ENCODE assay signal across 8 cellular contexts in the genomic region with DNA sequence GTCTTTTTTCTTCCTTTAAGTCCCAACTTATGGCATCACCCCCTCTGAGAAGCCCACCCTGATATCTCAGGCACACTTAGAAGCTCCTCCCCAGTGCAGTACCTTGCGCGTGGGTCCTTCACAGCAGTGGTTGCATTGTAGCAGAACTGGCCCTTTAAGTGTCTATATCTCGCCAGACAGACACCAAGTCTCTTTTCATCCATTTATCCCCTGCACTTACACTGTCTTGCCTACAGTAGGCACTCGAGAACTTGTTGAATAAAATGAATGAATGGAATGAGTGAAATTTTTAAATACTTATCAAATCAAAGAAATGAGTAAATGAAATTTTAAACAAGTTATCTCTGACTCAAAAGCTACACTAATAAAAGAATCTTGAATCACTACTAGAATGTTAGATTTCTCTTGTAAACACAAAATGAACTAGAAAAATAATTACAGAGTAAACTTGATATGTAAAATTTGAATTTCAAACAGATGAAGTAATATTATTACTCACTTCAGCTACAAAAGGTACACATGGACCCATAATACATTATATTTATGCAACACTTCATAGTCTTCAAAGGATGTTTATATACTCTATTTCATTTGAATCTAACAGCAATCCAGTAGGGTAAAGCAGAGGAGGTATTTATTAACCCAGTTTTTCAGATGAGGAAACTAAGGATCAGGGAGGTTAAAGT. TPM values are rescaled to one million over a fixed set of nuclear protein-coding genes. Genes with fewer than 3 reads are reported as not detected.
DNase-seq lines count a peak whose midpoint lies in the region; ATAC-seq, FAIRE-seq and TF ChIP-seq lines count a peak whose summit lies in the region.

No MANE protein-coding gene starts in this region.

- peak; percentile 84 for FAIRE-seq in A204.1 (lab: Jason Lieb, UNC)
- no peak for FAIRE-seq in GM12891 (lab: Jason Lieb, UNC)

- TF ChIP-seq EP300 in gastroesophageal sphincter (IDR thresholded peaks at IDR 0.05): no peak

- no peak overlapping the region for H3K4me3 ChIP-seq in Peyer's patch
- H3K4me3 ChIP-seq in gastroesophageal sphincter: no peak overlapping the region

- H3K27ac ChIP-seq in Peyer's patch (no peak overlapping the region), gastroesophageal sphincter (no peak overlapping the region)

- no peaks in the 10 kb centered on the region for H3K9me3 ChIP-seq in Peyer's patch
- H3K9me3 ChIP-seq in gastroesophageal sphincter: no peaks in the 10 kb centered on the region

- 34 to 51% methylated on average over 4 of the region's 4 CpGs for WGBS in gastroesophageal sphincter (ENCODE audit: low coverage in 1 of 2), 2 donors

- H3K27me3 ChIP-seq in Peyer's patch (no peaks in the 10 kb centered on the region), gastroesophageal sphincter (no peaks in the 10 kb centered on the region)

- DNase-seq in GM12891 (ENCODE audit: insufficient read length, low spot score) (peak; percentile 25), Peyer's patch (peak in 1 of 3 donors; percentile 53), NCI-H2171 (lab: John Stamatoyannopoulos, UW) (no peak), OCI-M2 (lab: John Stamatoyannopoulos, UW; ENCODE audit: unreplicated experiment) (no peak)

- TF ChIP-seq POLR2A in GM12891 (IDR thresholded peaks at IDR 0.05; ENCODE audit: low read depth, low read length): no peak
- no peak for TF ChIP-seq POLR2A in Peyer's patch (IDR thresholded peaks at IDR 0.05)
- no peak for TF ChIP-seq POLR2A in gastroesophageal sphincter (IDR thresholded peaks at IDR 0.05)

- H3K36me3 ChIP-seq in Peyer's patch (no peaks in the 10 kb centered on the region), gastroesophageal sphincter (no peaks in the 10 kb centered on the region)

- ATAC-seq in gastroesophageal sphincter (no peak), HG03097 (IDR thresholded peaks at IDR 0.05; ENCODE audit: low FRiP score, unreplicated experiment) (no peak), HG03469 (IDR thresholded peaks at IDR 0.05; ENCODE audit: unreplicated experiment) (no peak)

- H3K4me1 ChIP-seq in Peyer's patch (no peaks in the 10 kb centered on the region), gastroesophageal sphincter (no peaks in the 10 kb centered on the region)

- TF ChIP-seq CTCF in Peyer's patch (IDR thresholded peaks at IDR 0.05) (peak in 5 of 6 experiments; percentile 30 to 83 (median 76)), gastroesophageal sphincter (IDR thresholded peaks at IDR 0.05) (peak; percentile 23 to 56 (median 26))

TF ChIP-seq in GM12891, 5 proteins besides CTCF, POLR2A, EP300 and RAD21:
- no peak for TF ChIP-seq POU2F2 (IDR thresholded peaks at IDR 0.05; ENCODE audit: low read depth, low read length)
- no peak for TF ChIP-seq TAF1 (IDR thresholded peaks at IDR 0.05; ENCODE audit: low read depth, low read length)
- TF ChIP-seq SPI1 (IDR thresholded peaks at IDR 0.05; ENCODE audit: low read depth, low read length): no peak
- TF ChIP-seq POLR2AphosphoS5 (IDR thresholded peaks at IDR 0.05; ENCODE audit: low read depth, low read length): no peak
- no peak for TF ChIP-seq PAX5 (IDR thresholded peaks at IDR 0.05; ENCODE audit: insufficient read depth, low read length, severe bottlenecking)

RNA-seq across cellular contexts. Expression of a gene that starts 54.7 kb away (rescaled TPM):
- polyA plus RNA-seq in GM12891 (2012; ENCODE audit: low read depth, missing spikeins): 6.2 TPM
- total RNA-seq in Peyer's patch: 10 to 100 TPM; 43.2 to 53.8 (median 49.4) TPM
- total RNA-seq in gastroesophageal sphincter: 10 to 100 TPM; 42.5 to 62.4 (median 52.3) TPM
